In genomic region chr17:58338907-58339774, GRCh38 we compare ENCODE assay signal across 7 cellular contexts. TPM values are rescaled to one million over a fixed set of nuclear protein-coding genes. Genes with fewer than 3 reads are reported as not detected.
DNase-seq lines count a peak whose midpoint lies in the region; ATAC-seq and TF ChIP-seq lines count a peak whose summit lies in the region.

No MANE protein-coding gene starts in this region.

- peak; percentile 28 for ATAC-seq in GM19351 (IDR thresholded peaks at IDR 0.05; ENCODE audit: unreplicated experiment)
- ATAC-seq in activated B cell treated with CpG ODN at 0.5 μM for 24 hours (ENCODE audit: low read depth), result peak; percentile 19
- ATAC-seq in HG03025 (IDR thresholded peaks at IDR 0.05; ENCODE audit: low FRiP score, unreplicated experiment), result no peak

- H3K4me3 Mint-ChIP-seq in activated B cell treated with CpG ODN at 0.5 μM for 24 hours (peak overlapping the region; percentile 100), nephron progenitor cell (peak overlapping the region; percentile 40)

- intact Hi-C loops in activated B cell treated with CpG ODN at 0.5 μM for 24 hours (cut with micrococcal nuclease), result loop anchor here (1.0 to 10.0 kb wide), 7 partner anchors 10 to 816 kb away; partner anchors contain the start of genes PRR11, SKA2 and SUPT4H1

- H3K27ac Mint-ChIP-seq in activated B cell treated with CpG ODN at 0.5 μM for 24 hours (peak overlapping the region; percentile 99), nephron progenitor cell (peak overlapping the region; percentile 96)

- H3K27me3 Mint-ChIP-seq in activated B cell treated with CpG ODN at 0.5 μM for 24 hours, result no peaks in the 10 kb centered on the region
- peaks cover 3% of the 10 kb centered on the region for H3K27me3 Mint-ChIP-seq in nephron progenitor cell (ENCODE audit: low read depth, poor library complexity)

- DNase-seq in activated B cell treated with CpG ODN at 0.5 μM for 24 hours, result peak; percentile 67
- DNase-seq in nephron progenitor cell, result peak; percentile 56
- DNase-seq in amniotic stem cell (lab: John Stamatoyannopoulos, UW), result no peak

- H3K36me3 ChIP-seq in HUES64 (ENCODE audit: insufficient read depth, low read length) (peaks cover 9% of the 10 kb centered on the region), esophagus (ENCODE audit: control insufficient read depth in 2 of 2, insufficient read depth in 2 of 2, low read length in 1 of 2) (no peaks in the 10 kb centered on the region)

- H3K27me3 ChIP-seq in HUES64 (ENCODE audit: insufficient read depth, low read length) (no peaks in the 10 kb centered on the region), esophagus (ENCODE audit: control insufficient read depth in 1 of 2, insufficient read depth in 2 of 2, low read length in 2 of 2) (no peaks in the 10 kb centered on the region)

- WGBS in HUES64, result 58% methylated on average over 9 of the region's 9 CpGs
- WGBS in esophagus, 2 donors, result 50 to 56% methylated on average over 9 of the region's 9 CpGs

- H3K4me1 Mint-ChIP-seq in activated B cell treated with CpG ODN at 0.5 μM for 24 hours, result peaks cover 99% of the 10 kb centered on the region
- peaks cover 44% of the 10 kb centered on the region for H3K4me1 Mint-ChIP-seq in nephron progenitor cell

- CTCF ChIA-PET in activated B cell treated with CpG ODN at 0.5 μM for 24 hours (lab: Charles Lee), result interaction anchor here (1.2 to 5.3 kb wide), 4 partner anchors 11 to 149 kb away, joined by 4 to 47 read pairs (median 11); partner anchors contain the start of genes HSF5 and SUPT4H1

- H3K4me3 ChIP-seq in HUES64 (ENCODE audit: low read length) (no peak overlapping the region; the same call in 1 of the 2 replicates), esophagus (ENCODE audit: low read depth in 1 of 2, low read length in 2 of 2) (no peak overlapping the region)

- H3K36me3 Mint-ChIP-seq in activated B cell treated with CpG ODN at 0.5 μM for 24 hours (ENCODE audit: low read depth), result peaks cover 20% of the 10 kb centered on the region
- peaks cover 5% of the 10 kb centered on the region for H3K36me3 Mint-ChIP-seq in nephron progenitor cell (ENCODE audit: low read depth)

- no peaks in the 10 kb centered on the region for H3K9me3 ChIP-seq in HUES64 (ENCODE audit: insufficient read depth, low read depth, low read length)
- H3K9me3 ChIP-seq in esophagus (ENCODE audit: control insufficient read depth in 2 of 2, insufficient read depth in 1 of 2, low read depth in 1 of 2, low read length in 1 of 2), result no peaks in the 10 kb centered on the region

- H3K9me3 Mint-ChIP-seq in activated B cell treated with CpG ODN at 0.5 μM for 24 hours, result no peaks in the 10 kb centered on the region
- H3K9me3 Mint-ChIP-seq in nephron progenitor cell, result no peaks in the 10 kb centered on the region

- H3K4me1 ChIP-seq in HUES64 (ENCODE audit: insufficient read depth, low read length) (peaks cover 33% of the 10 kb centered on the region), esophagus (ENCODE audit: control insufficient read depth in 2 of 2, insufficient read depth in 2 of 2, low read length in 1 of 2) (peaks cover 5 to 8% of the 10 kb centered on the region in 2 donors)

- TF ChIP-seq CTCF in activated B cell treated with CpG ODN at 0.5 μM for 24 hours (IDR thresholded peaks at IDR 0.05), result no peak
- TF ChIP-seq CTCF in nephron progenitor cell (IDR thresholded peaks at IDR 0.05), result no peak

- H3K9ac ChIP-seq in HUES64 (ENCODE audit: low read depth, low read length), result peak overlapping the region; percentile 60; the same call in 1 of the 2 replicates

- peak overlapping the region; percentile 95 for H3K27ac ChIP-seq in HUES64 (ENCODE audit: low read depth, low read length)
- peak overlapping the region; percentile 62 to 67 for H3K27ac ChIP-seq in esophagus (ENCODE audit: low read depth in 2 of 2, low read length in 1 of 2)

- POLR2A ChIA-PET in activated B cell treated with CpG ODN at 0.5 μM for 24 hours (lab: Charles Lee), result interaction anchor here (0.5 to 18.6 kb wide), 14 partner anchors 9 to 816 kb away, joined by 3 to 3007 read pairs (median 4); partner anchors contain the start of genes HSF5, PRR11, RNF43 and SKA2

RNA-seq across cellular contexts. Expression of gene TSPOAP1, which starts 10.5 kb away (rescaled TPM):
- 9.3 TPM for polyA plus RNA-seq in HUES64 (2013, experiment 1 of 2)
- polyA plus RNA-seq in HUES64 (2013, experiment 2 of 2), result 12.2 TPM
- total RNA-seq in activated B cell treated with CpG ODN at 0.5 μM for 24 hours, result 16.7 and 22.5 TPM in 2 replicates
- polyA plus RNA-seq in esophagus, result 10 to 100 TPM in 1 of 2 donors, 1 to 10 TPM in 1; 7.3 to 14.9 TPM

RNA-seq across cellular contexts. Expression of gene SUPT4H1, which starts 12.9 kb away (rescaled TPM):
- 73.2 TPM for polyA plus RNA-seq in HUES64 (2013, experiment 1 of 2)
- 79.8 TPM for polyA plus RNA-seq in HUES64 (2013, experiment 2 of 2)
- total RNA-seq in activated B cell treated with CpG ODN at 0.5 μM for 24 hours, result 90.2 and 100 TPM in 2 replicates
- 10 to 100 TPM; 39.9 to 80.8 TPM for polyA plus RNA-seq in esophagus

RNA-seq across cellular contexts. Expression of gene MPO, which starts 58.4 kb away (rescaled TPM):
- polyA plus RNA-seq in HUES64 (2013, experiment 1 of 2), result not detected
- polyA plus RNA-seq in HUES64 (2013, experiment 2 of 2), result not detected
- total RNA-seq in activated B cell treated with CpG ODN at 0.5 μM for 24 hours, result not detected in 2 replicates
- under 1 TPM in 1 of 2 donors, not detected in 1; 0.02 TPM for polyA plus RNA-seq in esophagus
